Comparison of ENCODE assay signal across 2 cellular contexts in genomic region chr7:33738260-33738935, GRCh38.
TF ChIP-seq lines count a peak whose summit lies in the region.

No MANE protein-coding gene starts in this region.

TF ChIP-seq in endothelial cell of umbilical vein, 7 proteins besides CTCF, POLR2A, EP300 and RAD21 (continued from another document):
- TF ChIP-seq MAX (IDR thresholded peaks at IDR 0.05; ENCODE audit: insufficient read depth, insufficient read length), result no peak
- no peak for TF ChIP-seq POLR2AphosphoS5 (IDR thresholded peaks at IDR 0.05; ENCODE audit: insufficient read depth, low read depth, low read length)
- TF ChIP-seq GATA2 (IDR thresholded peaks at IDR 0.05; ENCODE audit: insufficient read depth, insufficient read length, low read depth, low read length), result no peak
- no peak for TF ChIP-seq MYC (IDR thresholded peaks at IDR 0.05; ENCODE audit: low read depth, low read length)

TF ChIP-seq in GM23338, 12 proteins besides CTCF, POLR2A, EP300 and RAD21 (continued from another document):
- TF ChIP-seq REST (IDR thresholded peaks at IDR 0.05; ENCODE audit: unreplicated experiment) (no peak), ZNF114 (CRISPR knock-in tag; IDR thresholded peaks at IDR 0.05) (no peak), ETS1 (IDR thresholded peaks at IDR 0.05) (no peak), ZNF331 (CRISPR knock-in tag; IDR thresholded peaks at IDR 0.05; ENCODE audit: low read depth) (no peak), NANOG (IDR thresholded peaks at IDR 0.05; ENCODE audit: borderline replicate concordance) (no peak), ZNF462 (CRISPR knock-in tag; IDR thresholded peaks at IDR 0.05) (no peak)
